ENCODE assay signal across 15 cellular contexts in genomic region chr13:49455016-49455398, GRCh38. TPM values are rescaled to one million over a fixed set of nuclear protein-coding genes. Genes with fewer than 3 reads are reported as not detected.
DNase-seq lines count a peak whose midpoint lies in the region; ATAC-seq, FAIRE-seq and TF ChIP-seq lines count a peak whose summit lies in the region.
"Had no signal": no experiment of that assay in that cellular context is flagged by ENCODE, and none has a peak within 500 bp of the region (broad histone marks: within the 10 kb centered on the region; RNA-seq: fewer than 3 reads in every experiment).

No MANE protein-coding gene starts in this region.

- H3K4me3 Mint-ChIP-seq in effector memory CD8-positive, alpha-beta T cell = peak overlapping the region; percentile 68 to 82
- H3K4me3 Mint-ChIP-seq: nephron, WTC11 had no signal

- H3K27ac ChIP-seq in osteoblast (ENCODE audit: low read depth, low read length) = no peak overlapping the region
- H3K27ac ChIP-seq: left ventricle myocardium inferior had no signal

- TF ChIP-seq CTCF in osteoblast (IDR thresholded peaks at IDR 0.05; ENCODE audit: extremely low read depth, low read depth, low read length) = no peak

- peaks cover 17 to 22% of the 10 kb centered on the region in 2 donors for H3K4me1 Mint-ChIP-seq in effector memory CD8-positive, alpha-beta T cell (ENCODE audit: low read depth in 2 of 2)
- H3K4me1 Mint-ChIP-seq: nephron, WTC11 had no signal

- intact Hi-C loops in posterior cingulate gyrus (cut with DNase I) = no loop called here
- intact Hi-C loops in cardiac septum (cut with DNase I) = no loop called here

- no peak overlapping the region for H3K4me2 ChIP-seq in osteoblast (ENCODE audit: insufficient read depth, low read length)

- ATAC-seq in GM21423 (IDR thresholded peaks at IDR 0.05; ENCODE audit: unreplicated experiment) = peak; percentile 22
- ATAC-seq in HG03432 (IDR thresholded peaks at IDR 0.05; ENCODE audit: unreplicated experiment) = peak; percentile 31
- peak; percentile 44 for ATAC-seq in effector memory CD8-positive, alpha-beta T cell (replicated peaks)
- ATAC-seq: WTC11 had no signal

- H3K9me3 ChIP-seq in osteoblast (ENCODE audit: low read depth, low read length) = no peaks in the 10 kb centered on the region
- H3K9me3 ChIP-seq: esophagus squamous epithelium, left ventricle myocardium inferior had no signal

- H3K36me3 Mint-ChIP-seq in effector memory CD8-positive, alpha-beta T cell (ENCODE audit: insufficient read depth) = peaks cover 11% of the 10 kb centered on the region
- H3K36me3 Mint-ChIP-seq: WTC11 had no signal

- no peaks in the 10 kb centered on the region for H3K27me3 ChIP-seq in osteoblast (ENCODE audit: insufficient read depth, low read length)
- H3K27me3 ChIP-seq: esophagus squamous epithelium had no signal

- no peaks in the 10 kb centered on the region for H3K27me3 Mint-ChIP-seq in effector memory CD8-positive, alpha-beta T cell
- H3K27me3 Mint-ChIP-seq: stimulated activated naive CD8-positive, alpha-beta T cell treated with anti-CD3 and anti-CD28 coated beads, Interleukin-15, amount 100 ng/mL, for 72 hours had no signal

- H3K27ac Mint-ChIP-seq in effector memory CD8-positive, alpha-beta T cell = peak overlapping the region; percentile 87 to 88
- H3K27ac Mint-ChIP-seq: nephron; stimulated activated naive CD8-positive, alpha-beta T cell treated with anti-CD3 and anti-CD28 coated beads, Interleukin-15, amount 100 ng/mL, for 72 hours; WTC11 had no signal

- H3K4me1 ChIP-seq in osteoblast (ENCODE audit: insufficient read depth, low read length) = peaks cover 6% of the 10 kb centered on the region

- H3K36me3 ChIP-seq in osteoblast (ENCODE audit: insufficient read depth, low read length) = no peaks in the 10 kb centered on the region

- H3K4me3 ChIP-seq in osteoblast (ENCODE audit: insufficient read depth, low read length) = no peak overlapping the region
- H3K4me3 ChIP-seq: esophagus squamous epithelium, left ventricle myocardium inferior had no signal

- FAIRE-seq in GM12892 (lab: Jason Lieb, UNC) = peak; percentile 33

- peaks cover 3% of the 10 kb centered on the region for H3K79me2 ChIP-seq in osteoblast (ENCODE audit: insufficient read depth, low read length)

- no peaks in the 10 kb centered on the region for H4K20me1 ChIP-seq in osteoblast (ENCODE audit: insufficient read depth, low read length)

- TF ChIP-seq POLR2A in GM12892 (IDR thresholded peaks at IDR 0.05; ENCODE audit: low read depth, low read length) = no peak

- no peak for DNase-seq in GM12892 (ENCODE audit: insufficient read length)
- DNase-seq in effector memory CD8-positive, alpha-beta T cell = no peak
- DNase-seq in osteoblast (ENCODE audit: insufficient read length, low spot score, missing footprints) = no peak
- DNase-seq in posterior cingulate gyrus = no peak
- no peak for DNase-seq in NAMALWA (ENCODE audit: low spot score)
- DNase-seq in cardiac septum (ENCODE audit: low spot score) = no peak
- DNase-seq: amygdala; esophagus squamous epithelium; left ventricle myocardium inferior; NCI-H2171; stimulated activated naive CD8-positive, alpha-beta T cell treated with anti-CD3 and anti-CD28 coated beads, Interleukin-15, amount 100 ng/mL, for 72 hours had no signal

- H2AFZ ChIP-seq in osteoblast (ENCODE audit: low read length) = no peak overlapping the region

- no peaks in the 10 kb centered on the region for H3K9me3 Mint-ChIP-seq in effector memory CD8-positive, alpha-beta T cell
- H3K9me3 Mint-ChIP-seq: nephron; stimulated activated naive CD8-positive, alpha-beta T cell treated with anti-CD3 and anti-CD28 coated beads, Interleukin-15, amount 100 ng/mL, for 72 hours; WTC11 had no signal

RNA-seq across cellular contexts. Expression of gene SETDB2, which starts 10.9 kb away (rescaled TPM):
- polyA plus RNA-seq in GM12892 (2012; ENCODE audit: missing spikeins) = 7.3 TPM
- total RNA-seq in osteoblast (13.8 and 18.6 TPM in 2 replicates), cardiac septum (11.2 TPM)

RNA-seq across cellular contexts. Expression of gene CAB39L, which starts 11.1 kb away (rescaled TPM):
- polyA plus RNA-seq in GM12892 (2012; ENCODE audit: missing spikeins) = 2.7 TPM
- total RNA-seq in osteoblast (12.3 and 15.6 TPM in 2 replicates), cardiac septum (9.8 TPM)

RNA-seq across cellular contexts. Expression of gene PHF11, which starts 40.7 kb away (rescaled TPM):
- polyA plus RNA-seq in GM12892 (2012; ENCODE audit: missing spikeins) = 46.5 TPM
- 29.7 and 35.4 TPM in 2 replicates for total RNA-seq in osteoblast
- 20.5 TPM for total RNA-seq in cardiac septum
